26 cellular contexts compared by ENCODE assay signal in the genomic region with DNA sequence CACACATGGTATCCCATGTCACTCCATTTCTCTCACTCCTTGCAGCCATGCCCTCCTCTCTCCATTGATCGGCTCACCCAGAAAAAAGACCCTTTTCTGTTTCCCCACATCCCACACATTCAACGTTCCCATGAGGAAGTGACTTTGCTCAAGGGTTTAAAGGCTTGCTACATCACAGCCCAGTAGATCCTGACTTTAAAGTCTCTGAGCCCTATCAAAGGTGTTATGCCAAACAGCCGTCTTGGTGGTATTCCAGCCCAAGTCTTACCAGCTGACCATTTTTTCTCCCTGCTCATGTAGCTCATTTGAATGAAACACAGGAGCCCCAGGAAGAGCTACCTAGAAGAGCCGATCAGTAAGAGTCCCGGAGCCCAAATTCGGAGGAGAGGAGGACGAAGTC. TPM values are rescaled to one million over a fixed set of nuclear protein-coding genes. Genes with fewer than 3 reads are reported as not detected.
A peak's percentile ranks its signal among the peaks of the same experiment; 100 is the strongest.
DNase-seq lines count a peak whose midpoint lies in the region; ATAC-seq and TF ChIP-seq lines count a peak whose summit lies in the region.
"Had no signal": no experiment of that assay in that cellular context is flagged by ENCODE, and none has a peak within 500 bp of the region (broad histone marks: within the 10 kb centered on the region; RNA-seq: fewer than 3 reads in every experiment).

No MANE protein-coding gene starts in this region.

- H3K4me2 ChIP-seq in osteoblast (ENCODE audit: insufficient read depth, low read length) = no peak overlapping the region
- H3K4me2 ChIP-seq: hepatocyte had no signal

- ATAC-seq in WTC11 (no peak), right lobe of liver (no peak)
- ATAC-seq in stimulated activated effector memory CD8-positive, alpha-beta T cell treated with anti-CD3 and anti-CD28 coated beads, Interleukin-12 subunit alpha, Interleukin-12 subunit beta, amount 100 ng/mL, for 72 hours = no peak
- ATAC-seq: activated T-cell treated with anti-CD3 and anti-CD28 coated beads, Interleukin-2, amount 50 U/mL, for 4 hours; gastroesophageal sphincter; natural killer cell; stimulated activated naive B cell treated with anti-CD40 and anti-IgM and Interleukin-4, amounts not matched to agents 10 μg/mL and 1 μg/mL and 100 μg/mL, for 72 hours had no signal

- CTCF ChIA-PET in activated naive CD4-positive, alpha-beta T cell treated with anti-CD3 and anti-CD28 coated beads for 36 hours (lab: Charles Lee) = no interaction called here
- CTCF ChIA-PET in activated naive CD4-positive, alpha-beta T cell treated with anti-CD3 and anti-CD28 coated beads, Interleukin-2, amount 10 ng/mL, durations not matched to agents 7 days and 5 days (lab: Charles Lee) = no interaction called here
- CTCF ChIA-PET in WTC11 (lab: Charles Lee) = interaction anchor here (0.7 kb wide), 1 partner anchor 354 kb away, joined by 3 read pairs; no protein-coding TSS in a partner anchor

- H3K4me3 ChIP-seq in right lobe of liver = no peak overlapping the region
- H3K4me3 ChIP-seq in osteoblast (ENCODE audit: insufficient read depth, low read length) = no peak overlapping the region
- no peak overlapping the region for H3K4me3 ChIP-seq in HAP-1
- H3K4me3 ChIP-seq: gastroesophageal sphincter, hepatocyte, ovary, SK-N-MC, upper lobe of left lung had no signal

- in situ Hi-C loops in HAP-1 (cut with MboI; ENCODE audit: low sequenced_read_pairs) = no loop called here

- intact Hi-C loops in activated naive CD4-positive, alpha-beta T cell treated with anti-CD3 and anti-CD28 coated beads for 36 hours (cut with micrococcal nuclease) = no loop called here
- intact Hi-C loops in right lobe of liver (cut with DNase I) = no loop called here

- H2AFZ ChIP-seq in osteoblast (ENCODE audit: low read length) = no peak overlapping the region
- H2AFZ ChIP-seq: hepatocyte had no signal

- H3K9me3 Mint-ChIP-seq in activated naive CD4-positive, alpha-beta T cell treated with anti-CD3 and anti-CD28 coated beads for 36 hours = no peaks in the 10 kb centered on the region
- H3K9me3 Mint-ChIP-seq in activated naive CD4-positive, alpha-beta T cell treated with anti-CD3 and anti-CD28 coated beads, Interleukin-2, amount 10 ng/mL, durations not matched to agents 7 days and 5 days = no peaks in the 10 kb centered on the region
- H3K9me3 Mint-ChIP-seq in WTC11 (no peaks in the 10 kb centered on the region), glutamatergic neuron (ENCODE audit: unreplicated experiment) (no peaks in the 10 kb centered on the region)
- H3K9me3 Mint-ChIP-seq in stimulated activated effector memory CD8-positive, alpha-beta T cell treated with anti-CD3 and anti-CD28 coated beads, Interleukin-12 subunit alpha, Interleukin-12 subunit beta, amount 100 ng/mL, for 72 hours = no peaks in the 10 kb centered on the region
- H3K9me3 Mint-ChIP-seq: activated T-cell treated with anti-CD3 and anti-CD28 coated beads, Interleukin-2, amount 50 U/mL, for 4 hours; natural killer cell; stimulated activated naive B cell treated with anti-CD40 and anti-IgM and Interleukin-4, amounts not matched to agents 10 μg/mL and 1 μg/mL and 100 μg/mL, for 72 hours had no signal

- no peaks in the 10 kb centered on the region for H3K27me3 Mint-ChIP-seq in activated naive CD4-positive, alpha-beta T cell treated with anti-CD3 and anti-CD28 coated beads for 36 hours (ENCODE audit: low read depth)
- H3K27me3 Mint-ChIP-seq in activated naive CD4-positive, alpha-beta T cell treated with anti-CD3 and anti-CD28 coated beads, Interleukin-2, amount 10 ng/mL, durations not matched to agents 7 days and 5 days = no peaks in the 10 kb centered on the region
- H3K27me3 Mint-ChIP-seq in WTC11 (ENCODE audit: low read depth) (no peaks in the 10 kb centered on the region), glutamatergic neuron (ENCODE audit: unreplicated experiment) (peaks cover 4% of the 10 kb centered on the region)
- H3K27me3 Mint-ChIP-seq: stimulated activated naive B cell treated with anti-CD40 and anti-IgM and Interleukin-4, amounts not matched to agents 10 μg/mL and 1 μg/mL and 100 μg/mL, for 72 hours had no signal

- 85% methylated on average over 7 of the region's 7 CpGs for WGBS in right lobe of liver (ENCODE audit: insufficient coverage, low coverage, low lambda C conversion rate, missing lambda C conversion rate)

- DNase-seq in activated naive CD4-positive, alpha-beta T cell treated with anti-CD3 and anti-CD28 coated beads for 36 hours = no peak
- no peak for DNase-seq in activated naive CD4-positive, alpha-beta T cell treated with anti-CD3 and anti-CD28 coated beads, Interleukin-2, amount 10 ng/mL, durations not matched to agents 7 days and 5 days
- DNase-seq in WTC11 (ENCODE audit: low spot score) (no peak), right lobe of liver (no peak), glutamatergic neuron (no peak), osteoblast (ENCODE audit: insufficient read length, low spot score, missing footprints) (no peak), HAP-1 (ENCODE audit: low spot score in 2 of 2) (no peak)
- no peak for DNase-seq in stimulated activated effector memory CD8-positive, alpha-beta T cell treated with anti-CD3 and anti-CD28 coated beads, Interleukin-12 subunit alpha, Interleukin-12 subunit beta, amount 100 ng/mL, for 72 hours (ENCODE audit: low spot score in 2 of 2)
- DNase-seq: activated CD4-positive, CD25-positive, alpha-beta regulatory T cell; activated naive CD4-positive, alpha-beta T cell treated with Interleukin-2 at 50 U/mL for 16 hours; activated T-cell treated with anti-CD3 and anti-CD28 coated beads, Interleukin-2, amount 50 U/mL, for 4 hours; C1 segment of cervical spinal cord; GOT3; Kasumi-1; kidney glomerular epithelial cell; natural killer cell; NCI-H1417 treated with DMSO at 0.1 percent for 48 hours; NCI-H2029 treated with DMSO at 0.1 percent for 48 hours; NCI-H524 treated with DMSO at 0.1 percent for 48 hours; ovary; stimulated activated naive B cell treated with anti-CD40 and anti-IgM and Interleukin-4, amounts not matched to agents 10 μg/mL and 1 μg/mL and 100 μg/mL, for 72 hours; T-helper 1 cell; upper lobe of left lung had no signal

- H3K4me3 Mint-ChIP-seq in activated naive CD4-positive, alpha-beta T cell treated with anti-CD3 and anti-CD28 coated beads for 36 hours = no peak overlapping the region
- H3K4me3 Mint-ChIP-seq in activated naive CD4-positive, alpha-beta T cell treated with anti-CD3 and anti-CD28 coated beads, Interleukin-2, amount 10 ng/mL, durations not matched to agents 7 days and 5 days = no peak overlapping the region
- H3K4me3 Mint-ChIP-seq in WTC11 (no peak overlapping the region), glutamatergic neuron (ENCODE audit: unreplicated experiment) (no peak overlapping the region)
- H3K4me3 Mint-ChIP-seq in stimulated activated effector memory CD8-positive, alpha-beta T cell treated with anti-CD3 and anti-CD28 coated beads, Interleukin-12 subunit alpha, Interleukin-12 subunit beta, amount 100 ng/mL, for 72 hours = no peak overlapping the region
- H3K4me3 Mint-ChIP-seq: activated T-cell treated with anti-CD3 and anti-CD28 coated beads, Interleukin-2, amount 50 U/mL, for 4 hours; natural killer cell; stimulated activated naive B cell treated with anti-CD40 and anti-IgM and Interleukin-4, amounts not matched to agents 10 μg/mL and 1 μg/mL and 100 μg/mL, for 72 hours had no signal

- peaks cover 8 to 24% (median 11%) of the 10 kb centered on the region in 4 donors for H3K36me3 ChIP-seq in right lobe of liver
- peaks cover 53% of the 10 kb centered on the region for H3K36me3 ChIP-seq in osteoblast (ENCODE audit: insufficient read depth, low read length)
- H3K36me3 ChIP-seq in HAP-1 (replicated peaks) = peaks cover 48% of the 10 kb centered on the region
- H3K36me3 ChIP-seq: ovary had no signal

- H3K4me1 ChIP-seq in right lobe of liver = peaks cover 0 to 49% (median 15%) of the 10 kb centered on the region in 4 donors
- H3K4me1 ChIP-seq in osteoblast (ENCODE audit: insufficient read depth, low read length) = no peaks in the 10 kb centered on the region
- H3K4me1 ChIP-seq in HAP-1 = no peaks in the 10 kb centered on the region
- H3K4me1 ChIP-seq: gastroesophageal sphincter, upper lobe of left lung had no signal

- H3K27me3 ChIP-seq in right lobe of liver (no peaks in the 10 kb centered on the region), osteoblast (ENCODE audit: insufficient read depth, low read length) (no peaks in the 10 kb centered on the region), HAP-1 (ENCODE audit: low read depth) (no peaks in the 10 kb centered on the region)
- H3K27me3 ChIP-seq: gastroesophageal sphincter, hepatocyte, ovary, upper lobe of left lung had no signal

- no peak for TF ChIP-seq CTCF in WTC11 (IDR thresholded peaks at IDR 0.05)
- no peak for TF ChIP-seq CTCF in right lobe of liver (IDR thresholded peaks at IDR 0.05)
- no peak for TF ChIP-seq CTCF in glutamatergic neuron (IDR thresholded peaks at IDR 0.05; ENCODE audit: partially characterized antibody, unreplicated experiment)
- no peak for TF ChIP-seq CTCF in osteoblast (IDR thresholded peaks at IDR 0.05; ENCODE audit: extremely low read depth, low read depth, low read length)

- TF ChIP-seq POLR2A in right lobe of liver (IDR thresholded peaks at IDR 0.05) = no peak

- peak overlapping the region; percentile 1 for H3K27ac Mint-ChIP-seq in activated naive CD4-positive, alpha-beta T cell treated with anti-CD3 and anti-CD28 coated beads for 36 hours
- no peak overlapping the region for H3K27ac Mint-ChIP-seq in activated naive CD4-positive, alpha-beta T cell treated with anti-CD3 and anti-CD28 coated beads, Interleukin-2, amount 10 ng/mL, durations not matched to agents 7 days and 5 days
- H3K27ac Mint-ChIP-seq in WTC11 (peak overlapping the region; percentile 16; the same call in 1 of the 2 replicates), glutamatergic neuron (ENCODE audit: unreplicated experiment) (no peak overlapping the region)
- H3K27ac Mint-ChIP-seq in stimulated activated effector memory CD8-positive, alpha-beta T cell treated with anti-CD3 and anti-CD28 coated beads, Interleukin-12 subunit alpha, Interleukin-12 subunit beta, amount 100 ng/mL, for 72 hours = peak overlapping the region; percentile 33
- H3K27ac Mint-ChIP-seq: stimulated activated naive B cell treated with anti-CD40 and anti-IgM and Interleukin-4, amounts not matched to agents 10 μg/mL and 1 μg/mL and 100 μg/mL, for 72 hours had no signal

- POLR2A ChIA-PET in WTC11 (lab: Charles Lee) = no interaction called here

- peaks cover 3% of the 10 kb centered on the region for H4K20me1 ChIP-seq in osteoblast (ENCODE audit: insufficient read depth, low read length)

- H3K9me3 ChIP-seq in right lobe of liver = no peaks in the 10 kb centered on the region
- no peaks in the 10 kb centered on the region for H3K9me3 ChIP-seq in osteoblast (ENCODE audit: low read depth, low read length)
- H3K9me3 ChIP-seq in HAP-1 = no peaks in the 10 kb centered on the region
- H3K9me3 ChIP-seq: gastroesophageal sphincter, ovary, upper lobe of left lung had no signal

- H3K36me3 Mint-ChIP-seq in activated naive CD4-positive, alpha-beta T cell treated with anti-CD3 and anti-CD28 coated beads for 36 hours (ENCODE audit: low read depth) = peaks cover 20% of the 10 kb centered on the region
- H3K36me3 Mint-ChIP-seq in activated naive CD4-positive, alpha-beta T cell treated with anti-CD3 and anti-CD28 coated beads, Interleukin-2, amount 10 ng/mL, durations not matched to agents 7 days and 5 days = peaks cover 34% of the 10 kb centered on the region
- H3K36me3 Mint-ChIP-seq in WTC11 (peaks cover 38% of the 10 kb centered on the region), glutamatergic neuron (ENCODE audit: unreplicated experiment) (peaks cover 7% of the 10 kb centered on the region)
- H3K36me3 Mint-ChIP-seq in stimulated activated effector memory CD8-positive, alpha-beta T cell treated with anti-CD3 and anti-CD28 coated beads, Interleukin-12 subunit alpha, Interleukin-12 subunit beta, amount 100 ng/mL, for 72 hours = peaks cover 72% of the 10 kb centered on the region

- H3K79me2 ChIP-seq in osteoblast (ENCODE audit: insufficient read depth, low read length) = no peaks in the 10 kb centered on the region

- H3K27ac ChIP-seq in right lobe of liver (peak overlapping the region in 2 of 3 donors; percentile 20 to 95), osteoblast (ENCODE audit: low read depth, low read length) (no peak overlapping the region)
- H3K27ac ChIP-seq: gastroesophageal sphincter, hepatocyte, ovary, SK-N-MC, upper lobe of left lung had no signal

- no peaks in the 10 kb centered on the region for H3K4me1 Mint-ChIP-seq in activated naive CD4-positive, alpha-beta T cell treated with anti-CD3 and anti-CD28 coated beads for 36 hours (ENCODE audit: low read depth)
- H3K4me1 Mint-ChIP-seq in activated naive CD4-positive, alpha-beta T cell treated with anti-CD3 and anti-CD28 coated beads, Interleukin-2, amount 10 ng/mL, durations not matched to agents 7 days and 5 days = no peaks in the 10 kb centered on the region
- H3K4me1 Mint-ChIP-seq in WTC11 (peaks cover 4% of the 10 kb centered on the region; the same call in 1 of the 2 replicates), glutamatergic neuron (ENCODE audit: low read depth, unreplicated experiment) (no peaks in the 10 kb centered on the region)
- peaks cover 5% of the 10 kb centered on the region for H3K4me1 Mint-ChIP-seq in stimulated activated effector memory CD8-positive, alpha-beta T cell treated with anti-CD3 and anti-CD28 coated beads, Interleukin-12 subunit alpha, Interleukin-12 subunit beta, amount 100 ng/mL, for 72 hours
- H3K4me1 Mint-ChIP-seq: natural killer cell had no signal

RNA-seq across cellular contexts. Expression of a gene that starts 7.4 kb away (rescaled TPM):
- total RNA-seq in activated naive CD4-positive, alpha-beta T cell treated with anti-CD3 and anti-CD28 coated beads for 36 hours = 10 to 100 TPM; 24.6 to 25.5 TPM
- total RNA-seq in WTC11 (2021) (11.1 to 11.5 TPM (median 11.4 TPM) in 3 replicates), right lobe of liver (10 to 100 TPM; 43.2 to 63.3 (median 54.0) TPM), glutamatergic neuron (ENCODE audit: unreplicated experiment) (18.4 TPM), osteoblast (26.1 and 28.3 TPM in 2 replicates)

RNA-seq across cellular contexts. Expression of a gene that starts 47.0 kb away (rescaled TPM):
- 100 to 1,000 TPM; 123 to 127 TPM for total RNA-seq in activated naive CD4-positive, alpha-beta T cell treated with anti-CD3 and anti-CD28 coated beads for 36 hours
- total RNA-seq in WTC11 (2021) (39.9 to 45.9 TPM (median 43.0 TPM) in 3 replicates), right lobe of liver (10 to 100 TPM; 22.8 to 34.0 (median 26.9) TPM), glutamatergic neuron (ENCODE audit: unreplicated experiment) (87.7 TPM), osteoblast (39.8 and 45.7 TPM in 2 replicates)

Comparison
In these comparisons a context has a peak if more than half of its experiments do, and no peak if none do; other contexts are left out.
1. H3K27ac Mint-ChIP-seq: peak in activated naive CD4-positive, alpha-beta T cell treated with anti-CD3 and anti-CD28 coated beads for 36 hours (single experiment), WTC11 (single experiment) and stimulated activated effector memory CD8-positive, alpha-beta T cell treated with anti-CD3 and anti-CD28 coated beads, Interleukin-12 subunit alpha, Interleukin-12 subunit beta, amount 100 ng/mL, for 72 hours (single experiment); none in activated naive CD4-positive, alpha-beta T cell treated with anti-CD3 and anti-CD28 coated beads, Interleukin-2, amount 10 ng/mL, durations not matched to agents 7 days and 5 days (single experiment) and glutamatergic neuron (single experiment).